Comparison of ENCODE assay signal across 17 cellular contexts in genomic region chr11:1339066-1339675, GRCh38. TPM values are rescaled to one million over a fixed set of nuclear protein-coding genes. Genes with fewer than 3 reads are reported as not detected.
DNase-seq lines count a peak whose midpoint lies in the region; ATAC-seq and TF ChIP-seq lines count a peak whose summit lies in the region.
"Had no signal": no experiment of that assay in that cellular context is flagged by ENCODE, and none has a peak within 500 bp of the region (broad histone marks: within the 10 kb centered on the region; RNA-seq: fewer than 3 reads in every experiment).

No MANE protein-coding gene starts in this region.

- H3K9ac ChIP-seq in BLaER1 treated with 17β-estradiol and CSF1 and Interleukin-3, amounts not matched to agents 10 nM and 100 nM: no peak overlapping the region
- no peak overlapping the region for H3K9ac ChIP-seq in adipocyte (ENCODE audit: low read length)
- H3K9ac ChIP-seq in mesendoderm (ENCODE audit: low read length): no peak overlapping the region

- H3K18ac ChIP-seq in mesendoderm (ENCODE audit: low read length): no peak overlapping the region

- H3K56ac ChIP-seq in mesendoderm (ENCODE audit: low read length): no peak overlapping the region

- H2AFZ ChIP-seq in hepatocyte: no peak overlapping the region

- no peak overlapping the region for H3K23ac ChIP-seq in mesendoderm (ENCODE audit: low read length)

- no peaks in the 10 kb centered on the region for H3K9me2 ChIP-seq in hepatocyte (replicated peaks; ENCODE audit: insufficient read depth)

- H3K36me3 ChIP-seq in BLaER1 treated with 17β-estradiol and CSF1 and Interleukin-3, amounts not matched to agents 10 nM and 100 nM: peaks cover 0 to 36% (median 0%) of the 10 kb centered on the region in 11 experiments; a peak in 7 of 22 replicates
- H3K36me3 ChIP-seq in HEK293 (ENCODE audit: control insufficient read depth in 2 of 2, insufficient read depth in 1 of 2, low read length in 2 of 2) (no peaks in the 10 kb centered on the region), adipocyte (ENCODE audit: control insufficient read depth, insufficient read depth, low read length, severe bottlenecking) (no peaks in the 10 kb centered on the region), hepatocyte (replicated peaks; ENCODE audit: insufficient read depth, low read depth) (no peaks in the 10 kb centered on the region), mesendoderm (ENCODE audit: control insufficient read depth, insufficient read depth, low read length) (no peaks in the 10 kb centered on the region)
- H3K36me3 ChIP-seq: SJCRH30 had no signal

- H3K4ac ChIP-seq in mesendoderm (ENCODE audit: low read depth, low read length): no peak overlapping the region

- H2BK15ac ChIP-seq in mesendoderm (replicated peaks; ENCODE audit: low read depth): no peak overlapping the region

- H4K5ac ChIP-seq in mesendoderm (ENCODE audit: low read length): no peak overlapping the region

- no peaks in the 10 kb centered on the region for H3K79me2 ChIP-seq in hepatocyte
- no peaks in the 10 kb centered on the region for H3K79me2 ChIP-seq in mesendoderm (ENCODE audit: control insufficient read depth, insufficient read depth, low read length)

- no peak overlapping the region for H4K8ac ChIP-seq in mesendoderm (ENCODE audit: low read depth, low read length)

- CTCF ChIA-PET in HEK293 (lab: Yijun Ruan, JAX): no interaction called here

- H2BK120ac ChIP-seq in mesendoderm (ENCODE audit: low read depth, low read length): no peak overlapping the region

- no peaks in the 10 kb centered on the region for H3K27me3 ChIP-seq in BLaER1 treated with 17β-estradiol and CSF1 and Interleukin-3, amounts not matched to agents 10 nM and 100 nM
- H3K27me3 ChIP-seq in adipocyte (replicated peaks; ENCODE audit: control insufficient read depth, insufficient read depth, low read length) (peaks cover 5% of the 10 kb centered on the region), hepatocyte (peaks cover 4% of the 10 kb centered on the region), mesendoderm (ENCODE audit: insufficient read depth, low read length, poor library complexity) (peaks cover 2% of the 10 kb centered on the region)
- H3K27me3 ChIP-seq: SJCRH30 had no signal

- peak overlapping the region in 5 of 11 experiments; percentile 7 to 61 (median 40); a peak in 5 of 22 replicates for H3K27ac ChIP-seq in BLaER1 treated with 17β-estradiol and CSF1 and Interleukin-3, amounts not matched to agents 10 nM and 100 nM
- no peak overlapping the region for H3K27ac ChIP-seq in HEK293 (ENCODE audit: extremely low read depth, low read depth, low read length)
- H3K27ac ChIP-seq in hepatocyte: no peak overlapping the region
- H3K27ac ChIP-seq in mesendoderm (ENCODE audit: low read depth, low read length): no peak overlapping the region
- H3K27ac ChIP-seq: HL-60, SJCRH30 had no signal

- H3K79me1 ChIP-seq in mesendoderm (ENCODE audit: low read length): no peaks in the 10 kb centered on the region

- peaks cover 6 to 43% (median 23%) of the 10 kb centered on the region in 11 experiments; a peak in 21 of 22 replicates for H3K9me3 ChIP-seq in BLaER1 treated with 17β-estradiol and CSF1 and Interleukin-3, amounts not matched to agents 10 nM and 100 nM (replicated peaks in 1 of 11)
- H3K9me3 ChIP-seq in HEK293 (ENCODE audit: control insufficient read depth, insufficient read depth, low read depth, low read length) (no peaks in the 10 kb centered on the region), adipocyte (ENCODE audit: control insufficient read depth, low read length) (peaks cover 2% of the 10 kb centered on the region), hepatocyte (ENCODE audit: low read depth) (no peaks in the 10 kb centered on the region)
- H3K9me3 ChIP-seq: SJCRH30 had no signal

- no peak overlapping the region for H2AK5ac ChIP-seq in mesendoderm (ENCODE audit: low read length)

- no peak overlapping the region for H2BK5ac ChIP-seq in mesendoderm (ENCODE audit: low read length)

- no peak for TF ChIP-seq CTCF in HEK293 (tag by site-specific recombination; IDR thresholded peaks at IDR 0.05)
- no peak for TF ChIP-seq CTCF in hepatocyte (IDR thresholded peaks at IDR 0.05; ENCODE audit: poor library complexity)

- POLR2A ChIA-PET in HEK293 (lab: Yijun Ruan, JAX): no interaction called here

- H3K4me2 ChIP-seq in BLaER1 treated with 17β-estradiol and CSF1 and Interleukin-3, amounts not matched to agents 10 nM and 100 nM: peak overlapping the region in 8 of 11 experiments; percentile 1 to 62 (median 35); a peak in 10 of 22 replicates
- no peak overlapping the region for H3K4me2 ChIP-seq in hepatocyte
- no peak overlapping the region for H3K4me2 ChIP-seq in mesendoderm (ENCODE audit: low read length)

- DNase-seq in adipocyte (ENCODE audit: low read depth) (peak; percentile 21), mesenteric fat pad (ENCODE audit: low spot score) (peak; percentile 35), hepatocyte (ENCODE audit: low spot score) (no peak), mesendoderm (no peak)
- DNase-seq: COR-L47, EL, NCI-H1417, NCI-H187 treated with DMSO at 0.1 percent for 48 hours, NCI-H2171, NCI-H446, NCI-H69, OCI-M1, SJCRH30 had no signal

- 0 out of 20 replicates have a peak overlapping the region, but pooled peaks of 1 of the 10 experiments have one; percentile 55 for H3K4me3 ChIP-seq in BLaER1 treated with 17β-estradiol and CSF1 and Interleukin-3, amounts not matched to agents 10 nM and 100 nM
- no peak overlapping the region for H3K4me3 ChIP-seq in HEK293 (ENCODE audit: low read depth, low read length)
- H3K4me3 ChIP-seq in adipocyte (ENCODE audit: low read length): no peak overlapping the region
- no peak overlapping the region for H3K4me3 ChIP-seq in hepatocyte
- H3K4me3 ChIP-seq in mesendoderm (ENCODE audit: low read length): no peak overlapping the region
- H3K4me3 ChIP-seq: SJCRH30 had no signal

- peaks cover 22 to 79% (median 52%) of the 10 kb centered on the region in 10 experiments for H3K4me1 ChIP-seq in BLaER1 treated with 17β-estradiol and CSF1 and Interleukin-3, amounts not matched to agents 10 nM and 100 nM
- H3K4me1 ChIP-seq in HEK293 (ENCODE audit: control insufficient read depth, insufficient read depth, low read length) (no peaks in the 10 kb centered on the region), adipocyte (ENCODE audit: control insufficient read depth, insufficient read depth, low read length) (peaks cover 14% of the 10 kb centered on the region), hepatocyte (ENCODE audit: insufficient read depth) (peaks cover 14% of the 10 kb centered on the region), mesendoderm (ENCODE audit: control insufficient read depth, low read depth, low read length) (peaks cover 5% of the 10 kb centered on the region)
- H3K4me1 ChIP-seq: SJCRH30 had no signal

- H4K20me1 ChIP-seq in BLaER1 treated with 17β-estradiol and CSF1 and Interleukin-3, amounts not matched to agents 10 nM and 100 nM: no peaks in the 10 kb centered on the region; a peak in 1 of 22 replicates
- no peaks in the 10 kb centered on the region for H4K20me1 ChIP-seq in hepatocyte (ENCODE audit: insufficient read depth, poor library complexity, severe bottlenecking)

- ATAC-seq in GM18498 (IDR thresholded peaks at IDR 0.05; ENCODE audit: unreplicated experiment): no peak

- WGBS in hepatocyte (ENCODE audit: low lambda C conversion rate, missing lambda C conversion rate): 88% methylated on average over 15 of the region's 15 CpGs
- WGBS in mesendoderm (ENCODE audit: extremely low coverage, insufficient coverage, low lambda C conversion rate): no CpG with 5 or more reads among the region's 15 CpGs

TF ChIP-seq in HEK293, 187 proteins besides CTCF, POLR2A, EP300 and RAD21:
- TF ChIP-seq ZNF112 (tag by site-specific recombination; IDR thresholded peaks at IDR 0.05) (no peak), PRDM1 (tag by site-specific recombination; IDR thresholded peaks at IDR 0.05) (peak; percentile 74)

RNA-seq across cellular contexts. Expression of gene TOLLIP, which starts 29.7 kb away (rescaled TPM):
- total RNA-seq in mesenteric fat pad: 63.6 TPM
- total RNA-seq in hepatocyte: 33.3 and 40.9 TPM in 2 replicates
- polyA plus RNA-seq in hepatocyte: 80.9 and 84.0 TPM in 2 replicates
- 11.2 TPM for polyA plus RNA-seq in mesendoderm (2013, experiment 1 of 2)
- 10.9 TPM for polyA plus RNA-seq in mesendoderm (2013, experiment 2 of 2)

RNA-seq across cellular contexts. Expression of gene BRSK2, which starts 50.6 kb away (rescaled TPM):
- total RNA-seq in mesenteric fat pad (1.4 TPM), hepatocyte (4.7 and 6.8 TPM in 2 replicates)
- polyA plus RNA-seq in hepatocyte: 13.6 and 15.1 TPM in 2 replicates
- 10.0 TPM for polyA plus RNA-seq in mesendoderm (2013, experiment 1 of 2)
- polyA plus RNA-seq in mesendoderm (2013, experiment 2 of 2): 10.4 TPM
- total RNA-seq: SJCRH30 had no signal

Comparison
In these comparisons a context has a peak if more than half of its experiments do, and no peak if none do; other contexts are left out.
1. H3K4me2 ChIP-seq: peak in BLaER1 treated with 17β-estradiol and CSF1 and Interleukin-3, amounts not matched to agents 10 nM and 100 nM (8 of 11); none in hepatocyte (single experiment) and mesendoderm (single experiment).
2. DNase-seq: peak in adipocyte (single experiment) and mesenteric fat pad (single experiment); none in hepatocyte (single experiment) and mesendoderm (single experiment).